8 cellular contexts compared by ENCODE assay signal in genomic region chr19:3061214-3062161, GRCh38. TPM values are rescaled to one million over a fixed set of nuclear protein-coding genes. Genes with fewer than 3 reads are reported as not detected.
DNase-seq lines count a peak whose midpoint lies in the region; ATAC-seq and TF ChIP-seq lines count a peak whose summit lies in the region.

No MANE protein-coding gene starts in this region.

- H3K36me3 ChIP-seq in vagina: peaks cover 0 to 23% of the 10 kb centered on the region in 2 donors

- peak overlapping the region; percentile 82 for H3K4me3 Mint-ChIP-seq in activated naive CD4-positive, alpha-beta T cell treated with anti-CD3 and anti-CD28 coated beads for 36 hours

- no peaks in the 10 kb centered on the region for H3K9me3 Mint-ChIP-seq in activated naive CD4-positive, alpha-beta T cell treated with anti-CD3 and anti-CD28 coated beads for 36 hours

- H3K36me3 Mint-ChIP-seq in activated naive CD4-positive, alpha-beta T cell treated with anti-CD3 and anti-CD28 coated beads for 36 hours (ENCODE audit: low read depth): peaks cover 28% of the 10 kb centered on the region

- peaks cover 54% of the 10 kb centered on the region for H3K4me1 ChIP-seq in vagina

- TF ChIP-seq CTCF in GM12873 (IDR thresholded peaks at IDR 0.05; ENCODE audit: insufficient read depth, low read depth, low read length, missing control alignments): peak; percentile 42
- peak in 1 of 3 experiments; percentile 46 for TF ChIP-seq CTCF in vagina (IDR thresholded peaks at IDR 0.05)

- no peaks in the 10 kb centered on the region for H3K27me3 Mint-ChIP-seq in activated naive CD4-positive, alpha-beta T cell treated with anti-CD3 and anti-CD28 coated beads for 36 hours (ENCODE audit: low read depth)

- no peak for TF ChIP-seq POLR2A in vagina (IDR thresholded peaks at IDR 0.05)

- H3K9me3 ChIP-seq in vagina: no peaks in the 10 kb centered on the region

- H3K27ac Mint-ChIP-seq in activated naive CD4-positive, alpha-beta T cell treated with anti-CD3 and anti-CD28 coated beads for 36 hours: peak overlapping the region; percentile 88

- CTCF ChIA-PET in activated naive CD4-positive, alpha-beta T cell treated with anti-CD3 and anti-CD28 coated beads for 36 hours (lab: Charles Lee): interaction anchor here (1.2 to 1.8 kb wide), 5 partner anchors 10 to 42 kb away, joined by 4 to 10 read pairs (median 6); no protein-coding TSS in a partner anchor

- H3K27ac ChIP-seq in vagina: peak overlapping the region; percentile 92

- H3K27me3 ChIP-seq in vagina: no peaks in the 10 kb centered on the region

- DNase-seq in OCI-M1 (lab: John Stamatoyannopoulos, UW) (peak; percentile 3), Right ventricle myocardium inferior (ENCODE audit: missing footprints) (peak; percentile 81), pons (ENCODE audit: low spot score) (peak; percentile 25), vagina (ENCODE audit: extremely low spot score in 2 of 2) (no peak), ecto neural progenitor cell (ENCODE audit: low spot score) (no peak)
- peak; percentile 63 for DNase-seq in activated naive CD4-positive, alpha-beta T cell treated with anti-CD3 and anti-CD28 coated beads for 36 hours

- H3K4me1 Mint-ChIP-seq in activated naive CD4-positive, alpha-beta T cell treated with anti-CD3 and anti-CD28 coated beads for 36 hours (ENCODE audit: low read depth): peaks cover 37% of the 10 kb centered on the region

- intact Hi-C loops in activated naive CD4-positive, alpha-beta T cell treated with anti-CD3 and anti-CD28 coated beads for 36 hours (cut with micrococcal nuclease): loop anchor here (1.0 to 5.0 kb wide), 3 partner anchors 26 to 123 kb away; partner anchors contain the start of gene NCLN
- intact Hi-C loops in Right ventricle myocardium inferior (cut with DNase I): loop anchor here (1.0 to 5.0 kb wide), 3 partner anchors 25 to 36 kb away; partner anchors contain the start of gene TLE2
- intact Hi-C loops in vagina (cut with DNase I): no loop called here

- ATAC-seq in Right ventricle myocardium inferior: peak; percentile 64
- ATAC-seq in GM18511 (IDR thresholded peaks at IDR 0.05; ENCODE audit: unreplicated experiment): no peak

- H3K4me3 ChIP-seq in vagina: peak overlapping the region; percentile 68 to 71

RNA-seq across cellular contexts. Expression of gene TLE5, which starts 0.8 kb away (rescaled TPM):
- 100 to 1,000 TPM; 326 to 354 TPM for total RNA-seq in activated naive CD4-positive, alpha-beta T cell treated with anti-CD3 and anti-CD28 coated beads for 36 hours
- total RNA-seq in Right ventricle myocardium inferior (775 TPM), vagina (451 TPM)

RNA-seq across cellular contexts. Expression of gene TLE2, which starts 32.4 kb away (rescaled TPM):
- 1 to 10 TPM; 6.5 to 7.2 TPM for total RNA-seq in activated naive CD4-positive, alpha-beta T cell treated with anti-CD3 and anti-CD28 coated beads for 36 hours
- total RNA-seq in Right ventricle myocardium inferior (58.6 TPM), vagina (28.2 TPM)

RNA-seq across cellular contexts. Expression of gene GNA11, which starts 32.7 kb away (rescaled TPM):
- 10 to 100 TPM; 10.9 to 11.2 TPM for total RNA-seq in activated naive CD4-positive, alpha-beta T cell treated with anti-CD3 and anti-CD28 coated beads for 36 hours
- total RNA-seq in Right ventricle myocardium inferior: 64.7 TPM
- total RNA-seq in vagina: 33.6 TPM

Comparison
In these comparisons a context has a peak if more than half of its experiments do, and no peak if none do; other contexts are left out.
1. DNase-seq: peak in OCI-M1 (single experiment), activated naive CD4-positive, alpha-beta T cell treated with anti-CD3 and anti-CD28 coated beads for 36 hours (single experiment), Right ventricle myocardium inferior (single experiment) and pons (single experiment); none in vagina (0 of 2) and ecto neural progenitor cell (single experiment).